ENCODE assay signal across 1 cellular context in the genomic region with DNA sequence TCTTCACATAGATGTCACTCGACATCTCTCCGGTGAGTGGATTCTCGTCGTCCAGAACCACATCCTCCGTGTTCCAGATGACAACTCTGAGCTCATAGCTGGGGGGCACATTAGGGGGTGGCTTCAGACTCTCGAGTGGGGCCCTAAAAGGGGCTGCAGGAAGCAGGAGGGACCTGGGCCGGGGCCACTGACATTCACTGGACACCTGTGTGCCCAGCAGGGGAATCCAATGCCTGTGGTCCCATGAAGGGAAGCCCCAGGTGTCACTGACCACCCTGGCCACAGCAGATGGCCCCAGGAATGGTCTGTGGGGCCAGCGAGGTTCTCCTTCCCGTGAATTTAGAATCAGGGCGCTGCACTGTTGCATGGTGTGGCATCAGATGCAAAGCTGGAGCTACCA.
TF ChIP-seq lines count a peak whose summit lies in the region.

No MANE protein-coding gene starts in this region.

TF ChIP-seq in H1, 55 proteins besides CTCF, POLR2A, EP300 and RAD21:
- TF ChIP-seq KDM5A (IDR thresholded peaks at IDR 0.05; ENCODE audit: low read length) (no peak), HDAC2 (IDR thresholded peaks at IDR 0.05; ENCODE audit: borderline replicate concordance in 1 of 2, low read depth in 2 of 2, low read length in 2 of 2) (no peak), EGR1 (IDR thresholded peaks at IDR 0.05; ENCODE audit: borderline replicate concordance, low read depth, low read length) (no peak), RNF2 (IDR thresholded peaks at IDR 0.05; ENCODE audit: borderline replicate concordance, low read depth, low read length, missing control alignments, poor library complexity, severe bottlenecking) (no peak), TAF7 (optimal IDR thresholded peaks at IDR 0.05; ENCODE audit: borderline replicate concordance, low read depth, low read length) (no peak), SIN3A (conservative IDR thresholded peaks at IDR 0.05 in 1 of 2, IDR thresholded peaks at IDR 0.05 in 1 of 2; ENCODE audit: low read depth in 1 of 2, low read length in 2 of 2) (no peak)
